8 cellular contexts compared by ENCODE assay signal in genomic region chr17:50347087-50347893, GRCh38. TPM values are rescaled to one million over a fixed set of nuclear protein-coding genes. Genes with fewer than 3 reads are reported as not detected.
A peak's percentile ranks its signal among the peaks of the same experiment; 100 is the strongest.
DNase-seq lines count a peak whose midpoint lies in the region; ATAC-seq and TF ChIP-seq lines count a peak whose summit lies in the region.

No MANE protein-coding gene starts in this region.

- H3K4me3 Mint-ChIP-seq in activated CD4-positive, alpha-beta T cell treated with anti-CD3 and anti-CD28 coated beads, Interleukin-2, amount 10 ng/mL, durations not matched to agents 24 days and 14 days, result peak overlapping the region; percentile 95

- H3K36me3 ChIP-seq in right lobe of liver (no peaks in the 10 kb centered on the region), tibial nerve (peaks cover 0 to 7% (median 0%) of the 10 kb centered on the region in 3 donors)

- H3K4me1 Mint-ChIP-seq in activated CD4-positive, alpha-beta T cell treated with anti-CD3 and anti-CD28 coated beads, Interleukin-2, amount 10 ng/mL, durations not matched to agents 24 days and 14 days, result peaks cover 40% of the 10 kb centered on the region

- DNase-seq in activated CD4-positive, alpha-beta T cell treated with anti-CD3 and anti-CD28 coated beads, Interleukin-2, amount 10 ng/mL, durations not matched to agents 24 days and 14 days, result no peak
- no peak for DNase-seq in activated CD4-positive, alpha-beta T cell treated with anti-CD3 and anti-CD28 coated beads, Interleukin-2, amount 50 U/mL, for 4 hours
- DNase-seq in astrocyte of the spinal cord (ENCODE audit: low read depth, low spot score), result no peak
- peak in 1 of 3 donors; percentile 41 for DNase-seq in right lobe of liver
- no peak for DNase-seq in tibial nerve (ENCODE audit: low spot score in 2 of 2)
- DNase-seq in EL, result no peak
- no peak for DNase-seq in left colon
- DNase-seq in NCI-H2107 treated with DMSO at 0.1 percent for 48 hours (lab: John Stamatoyannopoulos, UW; ENCODE audit: unreplicated experiment), result no peak

- H3K27ac ChIP-seq in right lobe of liver, result no peak overlapping the region
- H3K27ac ChIP-seq in tibial nerve, result peak overlapping the region; percentile 13 to 85 (median 58)

- H3K27ac Mint-ChIP-seq in activated CD4-positive, alpha-beta T cell treated with anti-CD3 and anti-CD28 coated beads, Interleukin-2, amount 10 ng/mL, durations not matched to agents 24 days and 14 days, result peak overlapping the region; percentile 89

- H3K4me1 ChIP-seq in right lobe of liver (peaks cover 0 to 10% (median 3%) of the 10 kb centered on the region in 4 donors), tibial nerve (peaks cover 0 to 42% (median 15%) of the 10 kb centered on the region in 4 donors)

- peaks cover 15% of the 10 kb centered on the region for H3K36me3 Mint-ChIP-seq in activated CD4-positive, alpha-beta T cell treated with anti-CD3 and anti-CD28 coated beads, Interleukin-2, amount 10 ng/mL, durations not matched to agents 24 days and 14 days (ENCODE audit: low read depth)

- no peaks in the 10 kb centered on the region for H3K9me3 ChIP-seq in right lobe of liver
- no peaks in the 10 kb centered on the region for H3K9me3 ChIP-seq in tibial nerve

- H3K4me3 ChIP-seq in astrocyte of the spinal cord (ENCODE audit: low read depth, low read length) (peak overlapping the region; percentile 74), right lobe of liver (peak overlapping the region; percentile 61 to 81 (median 62)), tibial nerve (peak overlapping the region; percentile 61 to 97 (median 94))

- H3K9me3 Mint-ChIP-seq in activated CD4-positive, alpha-beta T cell treated with anti-CD3 and anti-CD28 coated beads, Interleukin-2, amount 10 ng/mL, durations not matched to agents 24 days and 14 days, result no peaks in the 10 kb centered on the region

- ATAC-seq in right lobe of liver (no peak), left colon (no peak)

- WGBS in right lobe of liver (ENCODE audit: insufficient coverage, low coverage, low lambda C conversion rate, missing lambda C conversion rate), result no CpG with 5 or more reads among the region's 19 CpGs
- WGBS in tibial nerve, 2 donors, result 19 to 20% methylated on average over 17 to 19 of the region's 19 CpGs

- TF ChIP-seq CTCF in astrocyte of the spinal cord (IDR thresholded peaks at IDR 0.05; ENCODE audit: low read depth, low read length), result no peak
- TF ChIP-seq CTCF in right lobe of liver (IDR thresholded peaks at IDR 0.05), result no peak
- TF ChIP-seq CTCF in tibial nerve (IDR thresholded peaks at IDR 0.05), result no peak

- in situ Hi-C loops in astrocyte of the spinal cord (cut with HindIII; ENCODE audit: low sequenced_read_pairs), result no loop called here

- no peak for TF ChIP-seq EP300 in tibial nerve (IDR thresholded peaks at IDR 0.05)

- no peaks in the 10 kb centered on the region for H3K27me3 Mint-ChIP-seq in activated CD4-positive, alpha-beta T cell treated with anti-CD3 and anti-CD28 coated beads, Interleukin-2, amount 10 ng/mL, durations not matched to agents 24 days and 14 days

- H3K27me3 ChIP-seq in right lobe of liver, result no peaks in the 10 kb centered on the region
- H3K27me3 ChIP-seq in tibial nerve, result no peaks in the 10 kb centered on the region

- TF ChIP-seq POLR2A in right lobe of liver (IDR thresholded peaks at IDR 0.05) (no peak), tibial nerve (IDR thresholded peaks at IDR 0.05) (no peak)

- intact Hi-C loops in activated CD4-positive, alpha-beta T cell treated with anti-CD3 and anti-CD28 coated beads, Interleukin-2, amount 10 ng/mL, durations not matched to agents 24 days and 14 days (cut with micrococcal nuclease), result loop anchor here (5.0 kb wide), 1 partner anchor 40 kb away; no protein-coding TSS in a partner anchor
- intact Hi-C loops in right lobe of liver (cut with DNase I), result no loop called here
- intact Hi-C loops in left colon (cut with DNase I, micrococcal nuclease), result no loop called here

RNA-seq across cellular contexts. Expression of gene XYLT2, which starts 1.4 kb away (rescaled TPM):
- 65.3 and 66.5 TPM in 2 replicates for total RNA-seq in activated CD4-positive, alpha-beta T cell treated with anti-CD3 and anti-CD28 coated beads, Interleukin-2, amount 10 ng/mL, durations not matched to agents 24 days and 14 days
- total RNA-seq in right lobe of liver (10 to 100 TPM in 3 of 6 experiments, 1 to 10 TPM in 3; 7.0 to 13.8 (median 9.4) TPM), tibial nerve (10 to 100 TPM; 27.6 to 32.3 (median 29.9) TPM), left colon (10 to 100 TPM; 18.1 to 20.2 TPM)

RNA-seq across cellular contexts. Expression of gene MRPL27, which starts 25.7 kb away (rescaled TPM):
- total RNA-seq in activated CD4-positive, alpha-beta T cell treated with anti-CD3 and anti-CD28 coated beads, Interleukin-2, amount 10 ng/mL, durations not matched to agents 24 days and 14 days, result 80.5 and 83.3 TPM in 2 replicates
- total RNA-seq in right lobe of liver (10 to 100 TPM; 34.3 to 69.4 (median 38.6) TPM), tibial nerve (10 to 100 TPM; 32.4 to 45.9 (median 34.9) TPM), left colon (10 to 100 TPM; 73.4 to 85.4 TPM)

RNA-seq across cellular contexts. Expression of gene EME1, which starts 25.7 kb away (rescaled TPM):
- 30.7 and 35.4 TPM in 2 replicates for total RNA-seq in activated CD4-positive, alpha-beta T cell treated with anti-CD3 and anti-CD28 coated beads, Interleukin-2, amount 10 ng/mL, durations not matched to agents 24 days and 14 days
- 1 to 10 TPM in 1 of 6 experiments, under 1 TPM in 3, not detected in 2; 0.12 to 1.3 (median 0.66) TPM for total RNA-seq in right lobe of liver
- 1 to 10 TPM in 2 of 4 donors, under 1 TPM in 2; 0.42 to 1.7 (median 1.1) TPM for total RNA-seq in tibial nerve
- 1 to 10 TPM in 1 of 2 donors, under 1 TPM in 1; 0.61 to 1.9 TPM for total RNA-seq in left colon

RNA-seq across cellular contexts. Expression of gene LRRC59, which starts 50.0 kb away (rescaled TPM):
- total RNA-seq in activated CD4-positive, alpha-beta T cell treated with anti-CD3 and anti-CD28 coated beads, Interleukin-2, amount 10 ng/mL, durations not matched to agents 24 days and 14 days, result 113 and 117 TPM in 2 replicates
- total RNA-seq in right lobe of liver, result 100 to 1,000 TPM in 2 of 6 experiments, 10 to 100 TPM in 4; 36.0 to 125 (median 64.0) TPM
- total RNA-seq in tibial nerve, result 10 to 100 TPM; 26.0 to 72.6 (median 36.3) TPM
- total RNA-seq in left colon, result 100 to 1,000 TPM; 113 to 155 TPM

Comparison
In these comparisons a context has a peak if more than half of its experiments do, and no peak if none do; other contexts are left out.
1. H3K27ac ChIP-seq: peak in tibial nerve (4 of 4); none in right lobe of liver (0 of 3).
2. RNA of gene EME1, which starts 25.7 kb away (total RNA-seq): 30.7 to 35.4 TPM in activated CD4-positive, alpha-beta T cell treated with anti-CD3 and anti-CD28 coated beads, Interleukin-2, amount 10 ng/mL, durations not matched to agents 24 days and 14 days; 0.61 to 1.9 TPM in left colon, 0.42 to 1.7 TPM in tibial nerve and 0.12 to 1.3 TPM in right lobe of liver; every median in the first group is over 10 times any median in the second.
3. Peak in every context shown above with its lines, with median percentiles within 50 percentile points of each other: H3K4me3 ChIP-seq.